In genomic region chrX:16589211-16589610, GRCh38 we compare ENCODE assay signal across 17 cellular contexts.
DNase-seq lines count a peak whose midpoint lies in the region; TF ChIP-seq lines count a peak whose summit lies in the region.
"Had no signal": no experiment of that assay in that cellular context is flagged by ENCODE, and none has a peak within 500 bp of the region (broad histone marks: within the 10 kb centered on the region; RNA-seq: fewer than 3 reads in every experiment).

No MANE protein-coding gene starts in this region.

- DNase-seq in GM04504 (ENCODE audit: low read depth) = peak; percentile 43
- peak; percentile 72 to 85 for DNase-seq in SJSA1 (ENCODE audit: low read depth in 1 of 2, low spot score in 2 of 2)
- DNase-seq in epithelial cell of esophagus (ENCODE audit: low read depth) = peak; percentile 76
- DNase-seq in osteocyte (ENCODE audit: extremely low spot score, unreplicated experiment) = no peak
- no peak for DNase-seq in central memory CD4-positive, alpha-beta T cell
- no peak for DNase-seq in nephron progenitor cell
- no peak for DNase-seq in activated CD4-positive, CD25-positive, alpha-beta regulatory T cell (lab: John Stamatoyannopoulos, UW)
- no peak for DNase-seq in retina
- DNase-seq: activated CD4-positive, alpha-beta memory T cell treated with anti-CD3 and anti-CD28 coated beads for 36 hours; activated effector memory CD4-positive, alpha-beta T cell treated with Interleukin-2 at 50 U/mL for 16 hours; CD4-positive, alpha-beta memory T cell; hippocampal formation; left ventricle myocardium inferior; naive B cell; NCI-H2029; stimulated activated CD8-positive, alpha-beta memory T cell treated with anti-CD3 and anti-CD28 coated beads, Interleukin-4, amount 100 ng/mL, for 48 hours; tibial artery had no signal

- TF ChIP-seq CTCF in epithelial cell of esophagus (IDR thresholded peaks at IDR 0.05; ENCODE audit: insufficient read depth, low read depth, low read length, missing control alignments) = no peak
- TF ChIP-seq CTCF in osteocyte (IDR thresholded peaks at IDR 0.05) = no peak
- TF ChIP-seq CTCF in nephron progenitor cell (IDR thresholded peaks at IDR 0.05) = no peak

- H3K4me3 ChIP-seq in SJSA1 = no peak overlapping the region
- H3K4me3 ChIP-seq in epithelial cell of esophagus (ENCODE audit: low read length) = no peak overlapping the region
- H3K4me3 ChIP-seq: left ventricle myocardium inferior, tibial artery had no signal

- peaks cover 39% of the 10 kb centered on the region for H3K4me1 ChIP-seq in SJSA1 (replicated peaks)
- H3K4me1 ChIP-seq: tibial artery had no signal

- H3K4me3 Mint-ChIP-seq in osteocyte (ENCODE audit: unreplicated experiment) (no peak overlapping the region), nephron progenitor cell (no peak overlapping the region)
- H3K4me3 Mint-ChIP-seq: activated CD4-positive, alpha-beta memory T cell treated with anti-CD3 and anti-CD28 coated beads for 36 hours; CD4-positive, alpha-beta memory T cell; naive B cell had no signal

- H3K36me3 ChIP-seq in SJSA1 = no peaks in the 10 kb centered on the region
- H3K36me3 ChIP-seq: left ventricle myocardium inferior, tibial artery had no signal

- H3K36me3 Mint-ChIP-seq in osteocyte (ENCODE audit: unreplicated experiment) (peaks cover 43% of the 10 kb centered on the region), nephron progenitor cell (ENCODE audit: low read depth) (peaks cover 99% of the 10 kb centered on the region)

- peaks cover 14% of the 10 kb centered on the region for H3K4me1 Mint-ChIP-seq in osteocyte (ENCODE audit: unreplicated experiment)
- peaks cover 19% of the 10 kb centered on the region for H3K4me1 Mint-ChIP-seq in nephron progenitor cell
- H3K4me1 Mint-ChIP-seq: naive B cell had no signal

- no peaks in the 10 kb centered on the region for H3K27me3 Mint-ChIP-seq in osteocyte (ENCODE audit: unreplicated experiment)
- H3K27me3 Mint-ChIP-seq in nephron progenitor cell (ENCODE audit: low read depth, poor library complexity) = peaks cover 4% of the 10 kb centered on the region
- H3K27me3 Mint-ChIP-seq: activated CD4-positive, alpha-beta memory T cell treated with anti-CD3 and anti-CD28 coated beads for 36 hours; CD4-positive, alpha-beta memory T cell; naive B cell had no signal

- peak overlapping the region; percentile 82 for H3K27ac ChIP-seq in SJSA1
- H3K27ac ChIP-seq: left ventricle myocardium inferior, tibial artery had no signal

- H3K27me3 ChIP-seq in SJSA1 (replicated peaks) = no peaks in the 10 kb centered on the region
- H3K27me3 ChIP-seq: tibial artery had no signal

- peak overlapping the region; percentile 0 for H3K27ac Mint-ChIP-seq in osteocyte (ENCODE audit: unreplicated experiment)
- H3K27ac Mint-ChIP-seq in nephron progenitor cell = no peak overlapping the region
- H3K27ac Mint-ChIP-seq: activated CD4-positive, alpha-beta memory T cell treated with anti-CD3 and anti-CD28 coated beads for 36 hours; CD4-positive, alpha-beta memory T cell; naive B cell had no signal

- H3K9me3 ChIP-seq in SJSA1 (replicated peaks) = no peaks in the 10 kb centered on the region
- H3K9me3 ChIP-seq: left ventricle myocardium inferior, tibial artery had no signal

- H3K9me3 Mint-ChIP-seq in osteocyte (ENCODE audit: unreplicated experiment) (peaks cover 13% of the 10 kb centered on the region), nephron progenitor cell (peaks cover 23% of the 10 kb centered on the region)
- H3K9me3 Mint-ChIP-seq: activated CD4-positive, alpha-beta memory T cell treated with anti-CD3 and anti-CD28 coated beads for 36 hours; CD4-positive, alpha-beta memory T cell had no signal

Comparison
In these comparisons a context has a peak if more than half of its experiments do, and no peak if none do; other contexts are left out.
1. DNase-seq: peak in GM04504 (single experiment), SJSA1 (2 of 2) and epithelial cell of esophagus (single experiment); none in osteocyte (single experiment), central memory CD4-positive, alpha-beta T cell (single experiment), nephron progenitor cell (single experiment), activated CD4-positive, CD25-positive, alpha-beta regulatory T cell (0 of 4) and retina (single experiment).